Comparison of ENCODE assay signal across 1 cellular context in the genomic region with DNA sequence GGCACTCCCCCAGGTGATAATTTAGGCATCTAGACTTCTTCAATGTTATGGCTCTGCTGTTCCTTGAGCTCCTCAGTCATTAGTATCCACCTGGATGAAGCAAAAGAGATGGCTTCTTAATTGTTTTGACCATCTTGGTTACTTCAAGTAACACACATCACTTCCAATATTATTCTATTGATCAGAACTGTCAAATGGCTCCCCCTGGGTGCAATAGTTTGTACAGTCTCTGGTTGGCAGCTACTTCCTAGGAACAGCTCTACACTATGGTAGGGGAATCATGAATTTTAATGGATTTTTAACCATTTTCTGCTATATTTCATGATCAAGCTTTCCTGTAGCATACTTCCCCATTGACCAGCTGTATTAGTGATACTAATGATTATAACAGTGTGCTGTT.
TF ChIP-seq lines count a peak whose summit lies in the region.

No MANE protein-coding gene starts in this region.

TF ChIP-seq in GM23338, 12 proteins besides CTCF, POLR2A, EP300 and RAD21 (continued from another document):
- TF ChIP-seq REST (IDR thresholded peaks at IDR 0.05; ENCODE audit: unreplicated experiment): no peak
- TF ChIP-seq, protein P1, sequence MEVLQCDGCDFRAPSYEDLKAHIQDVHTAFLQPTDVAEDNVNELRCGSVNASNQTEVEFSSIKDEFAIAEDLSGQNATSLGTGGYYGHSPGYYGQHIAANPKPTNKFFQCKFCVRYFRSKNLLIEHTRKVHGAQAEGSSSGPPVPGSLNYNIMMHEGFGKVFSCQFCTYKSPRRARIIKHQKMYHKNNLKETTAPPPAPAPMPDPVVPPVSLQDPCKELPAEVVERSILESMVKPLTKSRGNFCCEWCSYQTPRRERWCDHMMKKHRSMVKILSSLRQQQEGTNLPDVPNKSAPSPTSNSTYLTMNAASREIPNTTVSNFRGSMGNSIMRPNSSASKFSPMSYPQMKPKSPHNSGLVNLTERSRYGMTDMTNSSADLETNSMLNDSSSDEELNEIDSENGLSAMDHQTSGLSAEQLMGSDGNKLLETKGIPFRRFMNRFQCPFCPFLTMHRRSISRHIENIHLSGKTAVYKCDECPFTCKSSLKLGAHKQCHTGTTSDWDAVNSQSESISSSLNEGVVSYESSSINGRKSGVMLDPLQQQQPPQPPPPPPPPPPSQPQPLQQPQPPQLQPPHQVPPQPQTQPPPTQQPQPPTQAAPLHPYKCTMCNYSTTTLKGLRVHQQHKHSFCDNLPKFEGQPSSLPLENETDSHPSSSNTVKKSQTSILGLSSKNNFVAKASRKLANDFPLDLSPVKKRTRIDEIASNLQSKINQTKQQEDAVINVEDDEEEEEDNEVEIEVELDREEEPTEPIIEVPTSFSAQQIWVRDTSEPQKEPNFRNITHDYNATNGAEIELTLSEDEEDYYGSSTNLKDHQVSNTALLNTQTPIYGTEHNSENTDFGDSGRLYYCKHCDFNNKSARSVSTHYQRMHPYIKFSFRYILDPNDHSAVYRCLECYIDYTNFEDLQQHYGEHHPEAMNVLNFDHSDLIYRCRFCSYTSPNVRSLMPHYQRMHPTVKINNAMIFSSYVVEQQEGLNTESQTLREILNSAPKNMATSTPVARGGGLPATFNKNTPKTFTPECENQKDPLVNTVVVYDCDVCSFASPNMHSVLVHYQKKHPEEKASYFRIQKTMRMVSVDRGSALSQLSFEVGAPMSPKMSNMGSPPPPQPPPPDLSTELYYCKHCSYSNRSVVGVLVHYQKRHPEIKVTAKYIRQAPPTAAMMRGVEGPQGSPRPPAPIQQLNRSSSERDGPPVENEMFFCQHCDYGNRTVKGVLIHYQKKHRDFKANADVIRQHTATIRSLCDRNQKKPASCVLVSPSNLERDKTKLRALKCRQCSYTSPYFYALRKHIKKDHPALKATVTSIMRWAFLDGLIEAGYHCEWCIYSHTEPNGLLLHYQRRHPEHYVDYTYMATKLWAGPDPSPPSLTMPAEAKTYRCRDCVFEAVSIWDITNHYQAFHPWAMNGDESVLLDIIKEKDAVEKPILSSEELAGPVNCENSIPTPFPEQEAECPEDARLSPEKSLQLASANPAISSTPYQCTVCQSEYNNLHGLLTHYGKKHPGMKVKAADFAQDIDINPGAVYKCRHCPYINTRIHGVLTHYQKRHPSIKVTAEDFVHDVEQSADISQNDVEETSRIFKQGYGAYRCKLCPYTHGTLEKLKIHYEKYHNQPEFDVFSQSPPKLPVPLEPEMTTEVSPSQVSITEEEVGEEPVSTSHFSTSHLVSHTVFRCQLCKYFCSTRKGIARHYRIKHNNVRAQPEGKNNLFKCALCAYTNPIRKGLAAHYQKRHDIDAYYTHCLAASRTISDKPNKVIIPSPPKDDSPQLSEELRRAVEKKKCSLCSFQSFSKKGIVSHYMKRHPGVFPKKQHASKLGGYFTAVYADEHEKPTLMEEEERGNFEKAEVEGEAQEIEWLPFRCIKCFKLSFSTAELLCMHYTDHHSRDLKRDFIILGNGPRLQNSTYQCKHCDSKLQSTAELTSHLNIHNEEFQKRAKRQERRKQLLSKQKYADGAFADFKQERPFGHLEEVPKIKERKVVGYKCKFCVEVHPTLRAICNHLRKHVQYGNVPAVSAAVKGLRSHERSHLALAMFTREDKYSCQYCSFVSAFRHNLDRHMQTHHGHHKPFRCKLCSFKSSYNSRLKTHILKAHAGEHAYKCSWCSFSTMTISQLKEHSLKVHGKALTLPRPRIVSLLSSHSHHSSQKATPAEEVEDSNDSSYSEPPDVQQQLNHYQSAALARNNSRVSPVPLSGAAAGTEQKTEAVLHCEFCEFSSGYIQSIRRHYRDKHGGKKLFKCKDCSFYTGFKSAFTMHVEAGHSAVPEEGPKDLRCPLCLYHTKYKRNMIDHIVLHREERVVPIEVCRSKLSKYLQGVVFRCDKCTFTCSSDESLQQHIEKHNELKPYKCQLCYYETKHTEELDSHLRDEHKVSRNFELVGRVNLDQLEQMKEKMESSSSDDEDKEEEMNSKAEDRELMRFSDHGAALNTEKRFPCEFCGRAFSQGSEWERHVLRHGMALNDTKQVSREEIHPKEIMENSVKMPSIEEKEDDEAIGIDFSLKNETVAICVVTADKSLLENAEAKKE (CRISPR knock-in tag; IDR thresholded peaks at IDR 0.05): no peak
- no peak for TF ChIP-seq CREB1 (CRISPR knock-in tag; IDR thresholded peaks at IDR 0.05; ENCODE audit: low read depth)
- TF ChIP-seq EZH2phosphoT487 (IDR thresholded peaks at IDR 0.05; ENCODE audit: unreplicated experiment): no peak
- TF ChIP-seq, protein P2, sequence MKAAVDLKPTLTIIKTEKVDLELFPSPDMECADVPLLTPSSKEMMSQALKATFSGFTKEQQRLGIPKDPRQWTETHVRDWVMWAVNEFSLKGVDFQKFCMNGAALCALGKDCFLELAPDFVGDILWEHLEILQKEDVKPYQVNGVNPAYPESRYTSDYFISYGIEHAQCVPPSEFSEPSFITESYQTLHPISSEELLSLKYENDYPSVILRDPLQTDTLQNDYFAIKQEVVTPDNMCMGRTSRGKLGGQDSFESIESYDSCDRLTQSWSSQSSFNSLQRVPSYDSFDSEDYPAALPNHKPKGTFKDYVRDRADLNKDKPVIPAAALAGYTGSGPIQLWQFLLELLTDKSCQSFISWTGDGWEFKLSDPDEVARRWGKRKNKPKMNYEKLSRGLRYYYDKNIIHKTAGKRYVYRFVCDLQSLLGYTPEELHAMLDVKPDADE (IDR thresholded peaks at IDR 0.05): no peak
